In genomic region chr1:153570874-153571273, GRCh38 we compare ENCODE assay signal across 17 cellular contexts. TPM values are rescaled to one million over a fixed set of nuclear protein-coding genes. Genes with fewer than 3 reads are reported as not detected.
DNase-seq lines count a peak whose midpoint lies in the region; ATAC-seq, FAIRE-seq and TF ChIP-seq lines count a peak whose summit lies in the region.
"Had no signal": no experiment of that assay in that cellular context is flagged by ENCODE, and none has a peak within 500 bp of the region (broad histone marks: within the 10 kb centered on the region; RNA-seq: fewer than 3 reads in every experiment).

No MANE protein-coding gene starts in this region.

- H2BK20ac ChIP-seq in H1 (ENCODE audit: low read length): no peak overlapping the region

- H3K14ac ChIP-seq in H1 (ENCODE audit: insufficient read length): no peak overlapping the region

- no peaks in the 10 kb centered on the region for H4K20me1 ChIP-seq in H1 (replicated peaks in 1 of 2; ENCODE audit: control insufficient read depth in 1 of 2, insufficient read depth in 2 of 2, low read length in 2 of 2)

- no peak overlapping the region for H3K4ac ChIP-seq in H1 (replicated peaks; ENCODE audit: insufficient read length, low read depth, low read length)

- no peak overlapping the region for H4K5ac ChIP-seq in H1 (ENCODE audit: insufficient read length, low read depth, low read length)

- TF ChIP-seq EP300 in H1 (IDR thresholded peaks at IDR 0.05; ENCODE audit: borderline replicate concordance in 1 of 2, low read depth in 2 of 2, low read length in 2 of 2): no peak

- H3K23me2 ChIP-seq in H1 (ENCODE audit: low read depth, low read length): peaks cover 2% of the 10 kb centered on the region

- H3K36me3 ChIP-seq in H1 (ENCODE audit: control insufficient read depth in 2 of 4, insufficient read depth in 4 of 4, low read length in 3 of 4): no peaks in the 10 kb centered on the region
- H3K36me3 ChIP-seq: SJCRH30 had no signal

- 0 out of 2 replicates have a peak overlapping the region, but pooled peaks have one; percentile 23 for H2BK12ac ChIP-seq in H1 (ENCODE audit: low read depth, low read length)

- H3K36me3 Mint-ChIP-seq in activated T-cell treated with anti-CD3 and anti-CD28 coated beads, Interleukin-2, amount 50 U/mL, for 24 hours (ENCODE audit: low read depth): no peaks in the 10 kb centered on the region
- H3K36me3 Mint-ChIP-seq in stimulated activated memory B cell treated with anti-CD40 and anti-IgM and Interleukin-4, amounts not matched to agents 10 μg/mL and 1 μg/mL and 100 μg/mL, for 72 hours: no peaks in the 10 kb centered on the region
- H3K36me3 Mint-ChIP-seq: CD4-positive, alpha-beta memory T cell had no signal

- no peak for DNase-seq in activated T-cell treated with anti-CD3 and anti-CD28 coated beads, Interleukin-2, amount 50 U/mL, for 24 hours
- no peak for DNase-seq in activated T-cell treated with anti-CD3 and anti-CD28 coated beads, Interleukin-2, amount 50 U/mL, for 48 hours
- peak; percentile 85 for DNase-seq in NCI-H146 treated with DMSO at 0.1 percent for 48 hours (lab: John Stamatoyannopoulos, UW; ENCODE audit: unreplicated experiment)
- no peak for DNase-seq in H1 (ENCODE audit: low read depth in 1 of 2, low spot score in 2 of 2)
- DNase-seq in T-helper 1 cell: no peak
- DNase-seq in C1 segment of cervical spinal cord (lab: John Stamatoyannopoulos, UW): no peak
- DNase-seq in hippocampal formation (lab: John Stamatoyannopoulos, UW): no peak
- DNase-seq: CD4-positive, alpha-beta memory T cell; NCI-H1092; NCI-H1694 treated with DMSO at 0.1 percent for 48 hours; NCI-H345; RPMI8226; SJCRH30 had no signal

- 0 out of 7 replicates have a peak, but pooled peaks cover 0 to 4% (median 0%) of the 10 kb centered on the region in 4 experiments for H3K27me3 ChIP-seq in H1 (replicated peaks in 1 of 4; ENCODE audit: control insufficient read depth in 3 of 4, extremely low read depth in 1 of 4, insufficient read depth in 3 of 4, low read length in 3 of 4)
- H3K27me3 ChIP-seq: SJCRH30 had no signal

- no peaks in the 10 kb centered on the region for H3K79me1 ChIP-seq in H1 (ENCODE audit: low read depth, low read length)

- POLR2A ChIA-PET in H1 (lab: Charles Lee; ENCODE audit: partially characterized antibody): interaction anchor here (1.0 to 2.3 kb wide), 2 partner anchors 29 to 56 kb away, joined by 3 to 19 read pairs; partner anchors contain the start of gene S100A13

- peak overlapping the region; percentile 83 for H3K27ac Mint-ChIP-seq in activated T-cell treated with anti-CD3 and anti-CD28 coated beads, Interleukin-2, amount 50 U/mL, for 24 hours
- peak overlapping the region; percentile 12 for H3K27ac Mint-ChIP-seq in stimulated activated memory B cell treated with anti-CD40 and anti-IgM and Interleukin-4, amounts not matched to agents 10 μg/mL and 1 μg/mL and 100 μg/mL, for 72 hours

- H3K4me1 Mint-ChIP-seq in activated T-cell treated with anti-CD3 and anti-CD28 coated beads, Interleukin-2, amount 50 U/mL, for 24 hours (ENCODE audit: low read depth): peaks cover 72% of the 10 kb centered on the region
- H3K4me1 Mint-ChIP-seq in stimulated activated memory B cell treated with anti-CD40 and anti-IgM and Interleukin-4, amounts not matched to agents 10 μg/mL and 1 μg/mL and 100 μg/mL, for 72 hours: peaks cover 42% of the 10 kb centered on the region

- TF ChIP-seq CTCF in H1 (IDR thresholded peaks at IDR 0.05; ENCODE audit: control extremely low read depth in 1 of 3, insufficient read depth in 1 of 3, low read depth in 1 of 3, low read length in 3 of 3): no peak

- no peak overlapping the region for H3K9ac ChIP-seq in H1 (replicated peaks in 1 of 4; ENCODE audit: extremely low read depth in 1 of 4, low read depth in 3 of 4, low read length in 3 of 4)
- H3K9ac ChIP-seq: KMS-11 had no signal

- H2BK120ac ChIP-seq in H1 (replicated peaks; ENCODE audit: low read depth, low read length): no peak overlapping the region

- ATAC-seq in stimulated activated memory B cell treated with anti-CD40 and anti-IgM and Interleukin-4, amounts not matched to agents 10 μg/mL and 1 μg/mL and 100 μg/mL, for 72 hours: no peak

- peaks cover under 1% of the 10 kb centered on the region for H3K27me3 Mint-ChIP-seq in activated T-cell treated with anti-CD3 and anti-CD28 coated beads, Interleukin-2, amount 50 U/mL, for 24 hours
- H3K27me3 Mint-ChIP-seq in stimulated activated memory B cell treated with anti-CD40 and anti-IgM and Interleukin-4, amounts not matched to agents 10 μg/mL and 1 μg/mL and 100 μg/mL, for 72 hours: no peaks in the 10 kb centered on the region
- H3K27me3 Mint-ChIP-seq: CD4-positive, alpha-beta memory T cell had no signal

- no peak overlapping the region for H3K4me3 ChIP-seq in H1 (ENCODE audit: extremely low read depth in 1 of 4, insufficient read depth in 2 of 4, low read depth in 3 of 4, low read length in 4 of 4)
- H3K4me3 ChIP-seq: SJCRH30 had no signal

- no peaks in the 10 kb centered on the region for H3K9me3 Mint-ChIP-seq in activated T-cell treated with anti-CD3 and anti-CD28 coated beads, Interleukin-2, amount 50 U/mL, for 24 hours
- H3K9me3 Mint-ChIP-seq in stimulated activated memory B cell treated with anti-CD40 and anti-IgM and Interleukin-4, amounts not matched to agents 10 μg/mL and 1 μg/mL and 100 μg/mL, for 72 hours: no peaks in the 10 kb centered on the region
- H3K9me3 Mint-ChIP-seq: CD4-positive, alpha-beta memory T cell had no signal

- CTCF ChIA-PET in H1 (lab: Charles Lee; ENCODE audit: partially characterized antibody): interaction anchor here (0.7 to 7.5 kb wide), 10 partner anchors 20 to 214 kb away, joined by 3 to 224 read pairs (median 21); partner anchors contain the start of genes S100A1, S100A13, S100A14 and S100A16

- no peak overlapping the region; the same call in 1 of the 2 replicates for H2BK15ac ChIP-seq in H1 (ENCODE audit: low read length)

- TF ChIP-seq RAD21 in H1 (IDR thresholded peaks at IDR 0.05 in 1 of 2, conservative IDR thresholded peaks at IDR 0.05 in 1 of 2; ENCODE audit: low read depth in 2 of 2, low read length in 2 of 2): no peak

- H3K4me1 ChIP-seq in H1 (replicated peaks in 1 of 4; ENCODE audit: control insufficient read depth in 3 of 4, insufficient read depth in 4 of 4, low read length in 3 of 4): peaks cover 11 to 22% (median 17%) of the 10 kb centered on the region in 4 experiments

- no peak overlapping the region for H3K4me2 ChIP-seq in H1 (ENCODE audit: insufficient read depth in 1 of 2, low read depth in 2 of 2, low read length in 2 of 2)
- H3K4me2 ChIP-seq: KMS-11 had no signal

- no peak overlapping the region for H3K56ac ChIP-seq in H1 (replicated peaks; ENCODE audit: insufficient read length, low read depth, low read length)

- no peak for TF ChIP-seq POLR2A in H1 (IDR thresholded peaks at IDR 0.05; ENCODE audit: control extremely low read depth in 1 of 2, low read depth in 2 of 2, low read length in 2 of 2)

- H2BK5ac ChIP-seq in H1 (ENCODE audit: low read depth, low read length): no peak overlapping the region

- H4K8ac ChIP-seq in H1 (ENCODE audit: extremely low read depth, insufficient read depth, low read length): no peak overlapping the region

- FAIRE-seq in H1 (lab: Jason Lieb, UNC): no peak
- FAIRE-seq: H54 had no signal

- H3K4me3 Mint-ChIP-seq in activated T-cell treated with anti-CD3 and anti-CD28 coated beads, Interleukin-2, amount 50 U/mL, for 24 hours: no peak overlapping the region
- H3K4me3 Mint-ChIP-seq in stimulated activated memory B cell treated with anti-CD40 and anti-IgM and Interleukin-4, amounts not matched to agents 10 μg/mL and 1 μg/mL and 100 μg/mL, for 72 hours: no peak overlapping the region

- H3K9me3 ChIP-seq in H1 (ENCODE audit: insufficient read depth in 2 of 2, low read depth in 1 of 2, low read length in 1 of 2): peaks cover 0 to 10% of the 10 kb centered on the region in 2 experiments; a peak in 1 of 4 replicates
- H3K9me3 ChIP-seq: SJCRH30 had no signal

- no peak overlapping the region for H3K23ac ChIP-seq in H1 (ENCODE audit: insufficient read length)

- H4K91ac ChIP-seq in H1 (replicated peaks; ENCODE audit: insufficient read length, low read length): no peak overlapping the region

- H2AFZ ChIP-seq in H1 (ENCODE audit: low read length): no peak overlapping the region

- H3K27ac ChIP-seq in H1 (ENCODE audit: low read depth, low read length): no peak overlapping the region
- H3K27ac ChIP-seq: KMS-11, SJCRH30 had no signal

- H3K79me2 ChIP-seq in H1 (ENCODE audit: control insufficient read depth in 1 of 2, insufficient read depth in 2 of 2, low read length in 2 of 2): no peaks in the 10 kb centered on the region

- H3K18ac ChIP-seq in H1 (ENCODE audit: extremely low read depth, low read length): no peak overlapping the region

- 90% methylated on average over 4 of the region's 5 CpGs; no CpG with 5 or more reads in 1 of the 2 experiments for WGBS in H1 (ENCODE audit: extremely low coverage in 1 of 2, insufficient coverage in 1 of 2, insufficient read length in 1 of 2, insufficient replicate concordance in 2 of 2, low coverage in 1 of 2, low lambda C conversion rate in 2 of 2, missing lambda C conversion rate in 1 of 2), 2 experiments

- no peak overlapping the region for H2AK5ac ChIP-seq in H1 (ENCODE audit: low read depth, low read length)

RNA-seq across cellular contexts. Expression of gene S100A2, which starts 5.2 kb away (rescaled TPM):
- 2.0 TPM in 1 of 2 replicates, not detected in the other for total RNA-seq in H1 (2021; fragmentation: NEBNext Ultra II Directional; extraction: Animal tissue kit (Norgen Biotek cat#: 25700))
- polyA plus RNA-seq in H1 (2011; rRNA removed): 0.71 and 0.86 TPM in 2 replicates
- polyA plus RNA-seq in H1 (2011; cell fraction: cytosol; rRNA removed): 1.1 TPM
- 0.78 TPM for polyA plus RNA-seq in H1 (2011; cell fraction: nucleus; rRNA removed)
- polyA plus RNA-seq in H1 (2012, experiment 1 of 2): 0.69 to 2.1 TPM (median 1.2 TPM) in 4 replicates
- polyA plus RNA-seq in H1 (2012, experiment 2 of 2): 0.20 TPM
- polyA plus RNA-seq in H1 (2013, experiment 1 of 2): 2.0 TPM
- 2.6 TPM for polyA plus RNA-seq in H1 (2013, experiment 2 of 2)
- 0.60 TPM in 1 of 2 replicates, not detected in the other for polyA minus RNA-seq in H1 (2011; rRNA and poly(A)+ RNA removed)
- polyA minus RNA-seq in H1 (2011; cell fraction: cytosol; rRNA and poly(A)+ RNA removed): not detected
- not detected for polyA minus RNA-seq in H1 (2011; cell fraction: nucleus; rRNA and poly(A)+ RNA removed)

RNA-seq across cellular contexts. Expression of gene S100A3, which starts 21.8 kb away (rescaled TPM):
- 0.47 TPM in 1 of 2 replicates, not detected in the other for total RNA-seq in H1 (2021; fragmentation: NEBNext Ultra II Directional; extraction: Animal tissue kit (Norgen Biotek cat#: 25700))
- 0.26 and 0.77 TPM in 2 replicates for polyA plus RNA-seq in H1 (2011; rRNA removed)
- polyA plus RNA-seq in H1 (2011; cell fraction: cytosol; rRNA removed): 1.1 TPM
- polyA plus RNA-seq in H1 (2011; cell fraction: nucleus; rRNA removed): 0.43 TPM
- not detected in 4 replicates for polyA plus RNA-seq in H1 (2012, experiment 1 of 2)
- polyA plus RNA-seq in H1 (2012, experiment 2 of 2): not detected
- 0.14 TPM for polyA plus RNA-seq in H1 (2013, experiment 1 of 2)
- 0.24 TPM for polyA plus RNA-seq in H1 (2013, experiment 2 of 2)
- polyA minus RNA-seq in H1 (2011; rRNA and poly(A)+ RNA removed): not detected in 2 replicates
- not detected for polyA minus RNA-seq in H1 (2011; cell fraction: cytosol; rRNA and poly(A)+ RNA removed)
- not detected for polyA minus RNA-seq in H1 (2011; cell fraction: nucleus; rRNA and poly(A)+ RNA removed)
- total RNA-seq: CD4-positive, alpha-beta memory T cell had no signal
- polyA plus RNA-seq: CD4-positive, alpha-beta memory T cell had no signal

RNA-seq across cellular contexts. Expression of gene S100A4, which starts 25.3 kb away (rescaled TPM):
- 36.3 and 39.6 TPM in 2 replicates for total RNA-seq in H1 (2021; fragmentation: NEBNext Ultra II Directional; extraction: Animal tissue kit (Norgen Biotek cat#: 25700))
- 43.3 and 85.4 TPM in 2 replicates for polyA plus RNA-seq in H1 (2011; rRNA removed)
- 48.1 TPM for polyA plus RNA-seq in H1 (2011; cell fraction: cytosol; rRNA removed)
- 16.4 TPM for polyA plus RNA-seq in H1 (2011; cell fraction: nucleus; rRNA removed)
- 45.5 to 53.5 TPM (median 49.9 TPM) in 4 replicates for polyA plus RNA-seq in H1 (2012, experiment 1 of 2)
- polyA plus RNA-seq in H1 (2012, experiment 2 of 2): 137 TPM
- polyA plus RNA-seq in H1 (2013, experiment 1 of 2): 70.2 TPM
- polyA plus RNA-seq in H1 (2013, experiment 2 of 2): 68.2 TPM
- 13.4 and 13.9 TPM in 2 replicates for polyA minus RNA-seq in H1 (2011; rRNA and poly(A)+ RNA removed)
- polyA minus RNA-seq in H1 (2011; cell fraction: cytosol; rRNA and poly(A)+ RNA removed): 9.5 TPM
- polyA minus RNA-seq in H1 (2011; cell fraction: nucleus; rRNA and poly(A)+ RNA removed): 11.6 TPM

RNA-seq across cellular contexts. Expression of gene S100A5, which starts 30.1 kb away (rescaled TPM):
- total RNA-seq in H1 (2021; fragmentation: NEBNext Ultra II Directional; extraction: Animal tissue kit (Norgen Biotek cat#: 25700)): not detected in 2 replicates
- not detected in 2 replicates for polyA plus RNA-seq in H1 (2011; rRNA removed)
- polyA plus RNA-seq in H1 (2011; cell fraction: cytosol; rRNA removed): not detected
- polyA plus RNA-seq in H1 (2011; cell fraction: nucleus; rRNA removed): not detected
- not detected in 4 replicates for polyA plus RNA-seq in H1 (2012, experiment 1 of 2)
- polyA plus RNA-seq in H1 (2012, experiment 2 of 2): not detected
- 0.08 TPM for polyA plus RNA-seq in H1 (2013, experiment 1 of 2)
- polyA plus RNA-seq in H1 (2013, experiment 2 of 2): not detected
- polyA minus RNA-seq in H1 (2011; rRNA and poly(A)+ RNA removed): 0.69 TPM in 1 of 2 replicates, not detected in the other
- polyA minus RNA-seq in H1 (2011; cell fraction: cytosol; rRNA and poly(A)+ RNA removed): not detected
- polyA minus RNA-seq in H1 (2011; cell fraction: nucleus; rRNA and poly(A)+ RNA removed): not detected
- total RNA-seq: MCF 10A, SJCRH30 had no signal

RNA-seq across cellular contexts. Expression of gene S100A6, which starts 35.1 kb away (rescaled TPM):
- 11.1 and 11.5 TPM in 2 replicates for total RNA-seq in H1 (2021; fragmentation: NEBNext Ultra II Directional; extraction: Animal tissue kit (Norgen Biotek cat#: 25700))
- 45.8 and 63.0 TPM in 2 replicates for polyA plus RNA-seq in H1 (2011; rRNA removed)
- polyA plus RNA-seq in H1 (2011; cell fraction: cytosol; rRNA removed): 41.4 TPM
- polyA plus RNA-seq in H1 (2011; cell fraction: nucleus; rRNA removed): 29.9 TPM
- 38.9 to 50.1 TPM (median 45.3 TPM) in 4 replicates for polyA plus RNA-seq in H1 (2012, experiment 1 of 2)
- 57.1 TPM for polyA plus RNA-seq in H1 (2012, experiment 2 of 2)
- 12.2 TPM for polyA plus RNA-seq in H1 (2013, experiment 1 of 2)
- 12.1 TPM for polyA plus RNA-seq in H1 (2013, experiment 2 of 2)
- 7.9 and 10.3 TPM in 2 replicates for polyA minus RNA-seq in H1 (2011; rRNA and poly(A)+ RNA removed)
- 29.6 TPM for polyA minus RNA-seq in H1 (2011; cell fraction: cytosol; rRNA and poly(A)+ RNA removed)
- 15.6 TPM for polyA minus RNA-seq in H1 (2011; cell fraction: nucleus; rRNA and poly(A)+ RNA removed)
